ENCODE assay signal across 20 cellular contexts in the genomic region with DNA sequence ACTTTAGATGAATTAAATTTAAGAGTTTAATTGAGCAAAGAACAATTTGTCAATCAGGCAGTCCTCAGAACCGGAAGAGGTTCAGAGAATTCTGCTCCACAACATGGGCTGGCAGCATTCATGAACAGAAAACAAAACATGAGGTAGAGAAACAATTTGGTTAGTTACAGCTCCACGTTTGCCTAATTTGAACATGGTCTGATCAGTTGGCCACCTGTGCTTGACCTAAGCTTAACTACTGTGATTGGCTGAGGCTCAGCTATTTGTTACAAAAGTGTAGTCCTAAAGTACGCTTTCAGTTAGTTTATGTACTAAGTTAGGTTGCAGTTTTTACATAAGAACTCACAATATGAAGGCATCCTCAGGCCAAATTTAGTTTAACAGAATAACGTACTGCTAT.
"Had no signal": no experiment of that assay in that cellular context is flagged by ENCODE, and none has a peak within 500 bp of the region (broad histone marks: within the 10 kb centered on the region; RNA-seq: fewer than 3 reads in every experiment).

No MANE protein-coding gene starts in this region.

- H3K27ac Mint-ChIP-seq: natural killer cell treated with Interleukin-12 subunit alpha and Interleukin-12 subunit beta and Interleukin-15 and Interleukin-18, amount 100 ng/mL, for 72 hours; neural progenitor cell; stimulated activated memory B cell treated with anti-CD40 and anti-IgM and Interleukin-4, amounts not matched to agents 10 μg/mL and 1 μg/mL and 100 μg/mL, for 72 hours; stimulated activated naive CD8-positive, alpha-beta T cell treated with anti-CD3 and anti-CD28 coated beads, Interleukin-15, amount 100 ng/mL, for 72 hours had no signal

- H3K4me1 ChIP-seq: heart right ventricle, neural progenitor cell, pancreas, prostate gland, right lobe of liver, testis, transverse colon had no signal

- DNase-seq: cortex of kidney; dorsolateral prefrontal cortex; effector CD8-positive, alpha-beta T cell; heart right ventricle; hypothalamus; kidney glomerular epithelial cell; mammary epithelial cell; mucosa of descending colon; nucleus accumbens; pancreas; retina; right lobe of liver; stimulated activated CD4-positive, alpha-beta T cell treated with anti-CD3 and anti-CD28 coated beads, Interleukin-4, amount 100 ng/mL, for 1 hour; stimulated activated naive CD8-positive, alpha-beta T cell treated with anti-CD3 and anti-CD28 coated beads, Interleukin-15, amount 100 ng/mL, for 72 hours; testis; transverse colon had no signal

- H3K4me3 Mint-ChIP-seq: natural killer cell treated with Interleukin-12 subunit alpha and Interleukin-12 subunit beta and Interleukin-15 and Interleukin-18, amount 100 ng/mL, for 72 hours; neural progenitor cell; stimulated activated memory B cell treated with anti-CD40 and anti-IgM and Interleukin-4, amounts not matched to agents 10 μg/mL and 1 μg/mL and 100 μg/mL, for 72 hours; stimulated activated naive CD8-positive, alpha-beta T cell treated with anti-CD3 and anti-CD28 coated beads, Interleukin-15, amount 100 ng/mL, for 72 hours had no signal

- H3K4me3 ChIP-seq: heart right ventricle, mucosa of descending colon, neural progenitor cell, pancreas, prostate gland, right lobe of liver, testis, transverse colon had no signal

- H3K9ac ChIP-seq: neural progenitor cell had no signal

- H3K27me3 Mint-ChIP-seq: natural killer cell treated with Interleukin-12 subunit alpha and Interleukin-12 subunit beta and Interleukin-15 and Interleukin-18, amount 100 ng/mL, for 72 hours; stimulated activated memory B cell treated with anti-CD40 and anti-IgM and Interleukin-4, amounts not matched to agents 10 μg/mL and 1 μg/mL and 100 μg/mL, for 72 hours; stimulated activated naive CD8-positive, alpha-beta T cell treated with anti-CD3 and anti-CD28 coated beads, Interleukin-15, amount 100 ng/mL, for 72 hours had no signal

- H3K9me3 Mint-ChIP-seq: neural progenitor cell had no signal

- H3K9me3 ChIP-seq: pancreas, prostate gland, right lobe of liver, testis had no signal

- H3K36me3 Mint-ChIP-seq: neural progenitor cell; stimulated activated memory B cell treated with anti-CD40 and anti-IgM and Interleukin-4, amounts not matched to agents 10 μg/mL and 1 μg/mL and 100 μg/mL, for 72 hours had no signal

- H3K4me1 Mint-ChIP-seq: neural progenitor cell; stimulated activated memory B cell treated with anti-CD40 and anti-IgM and Interleukin-4, amounts not matched to agents 10 μg/mL and 1 μg/mL and 100 μg/mL, for 72 hours; stimulated activated naive CD8-positive, alpha-beta T cell treated with anti-CD3 and anti-CD28 coated beads, Interleukin-15, amount 100 ng/mL, for 72 hours had no signal

- H3K27me3 ChIP-seq: heart right ventricle, neural progenitor cell, pancreas, right lobe of liver, testis, transverse colon had no signal

- H3K36me3 ChIP-seq: heart right ventricle, neural progenitor cell, pancreas, prostate gland, right lobe of liver, transverse colon had no signal
